Comparison of ENCODE assay signal across 18 cellular contexts in genomic region chr22:24322522-24322921, GRCh38. TPM values are rescaled to one million over a fixed set of nuclear protein-coding genes. Genes with fewer than 3 reads are reported as not detected.
DNase-seq lines count a peak whose midpoint lies in the region; FAIRE-seq and TF ChIP-seq lines count a peak whose summit lies in the region.
"Had no signal": no experiment of that assay in that cellular context is flagged by ENCODE, and none has a peak within 500 bp of the region (broad histone marks: within the 10 kb centered on the region; RNA-seq: fewer than 3 reads in every experiment).

No MANE protein-coding gene starts in this region.

- H3F3A ChIP-seq in SK-N-SH (replicated peaks; ENCODE audit: insufficient read depth) = peaks cover 54% of the 10 kb centered on the region

- no TSS peak for BruUV-seq in MCF 10A (replicated peaks; lab: Mats Ljungman, UMichigan)

- H3K27ac Mint-ChIP-seq in MCF 10A (ENCODE audit: low read depth, unreplicated experiment) = no peak overlapping the region
- H3K27ac Mint-ChIP-seq in osteocyte (ENCODE audit: unreplicated experiment) = peak overlapping the region; percentile 24
- H3K27ac Mint-ChIP-seq: B cell had no signal

- H3K9me3 Mint-ChIP-seq in MCF 10A (ENCODE audit: unreplicated experiment) (no peaks in the 10 kb centered on the region), osteocyte (ENCODE audit: unreplicated experiment) (no peaks in the 10 kb centered on the region)

- H3K4me1 Mint-ChIP-seq in MCF 10A (ENCODE audit: insufficient read depth, unreplicated experiment) (peaks cover 5% of the 10 kb centered on the region), osteocyte (ENCODE audit: unreplicated experiment) (peaks cover 24% of the 10 kb centered on the region)

- H3K4me2 ChIP-seq in SK-N-SH = peak overlapping the region; percentile 77

- H4K20me1 ChIP-seq in SK-N-SH (ENCODE audit: insufficient read depth) = no peaks in the 10 kb centered on the region

- FAIRE-seq in HTR-8/SVneo (lab: Jason Lieb, UNC) = no peak
- FAIRE-seq in frontal cortex (lab: Jason Lieb, UNC) = no peak
- FAIRE-seq: A549, H54 had no signal

- H3K4me3 Mint-ChIP-seq in MCF 10A (ENCODE audit: unreplicated experiment) (no peak overlapping the region), osteocyte (ENCODE audit: unreplicated experiment) (no peak overlapping the region)
- H3K4me3 Mint-ChIP-seq: B cell had no signal

- H3K36me3 ChIP-seq in breast epithelium (no peaks in the 10 kb centered on the region), SK-N-SH (replicated peaks in 1 of 2; ENCODE audit: control insufficient read depth in 1 of 2, insufficient read depth in 2 of 2, low read length in 1 of 2) (peaks cover 28 to 34% of the 10 kb centered on the region in 2 experiments), tibial artery (peaks cover 9 to 54% (median 33%) of the 10 kb centered on the region in 3 donors)

- H3K36me3 Mint-ChIP-seq in MCF 10A (ENCODE audit: insufficient read depth, unreplicated experiment) (peaks cover 49% of the 10 kb centered on the region), osteocyte (ENCODE audit: unreplicated experiment) (peaks cover 20% of the 10 kb centered on the region)

- H3K9ac ChIP-seq in SK-N-SH = peak overlapping the region; percentile 22; the same call in 1 of the 2 replicates

- no peak for TF ChIP-seq CTCF in breast epithelium (IDR thresholded peaks at IDR 0.05)
- no peak for TF ChIP-seq CTCF in MCF 10A (IDR thresholded peaks at IDR 0.05; ENCODE audit: unreplicated experiment)
- TF ChIP-seq CTCF in SK-N-SH (IDR thresholded peaks at IDR 0.05) = no peak
- TF ChIP-seq CTCF in fibroblast of mammary gland (conservative IDR thresholded peaks at IDR 0.05; ENCODE audit: control insufficient read depth, insufficient read depth, low read depth, low read length) = no peak
- no peak for TF ChIP-seq CTCF in osteocyte (IDR thresholded peaks at IDR 0.05)
- TF ChIP-seq CTCF in tibial artery (IDR thresholded peaks at IDR 0.05) = no peak

- POLR2A ChIA-PET in MCF 10A (lab: Yijun Ruan, JAX) (no interaction called here), SK-N-SH (lab: Yijun Ruan, JAX) (interaction anchor here (0.6 to 1.6 kb wide), 10 partner anchors 29 to 238 kb away, joined by 3 to 10 read pairs (median 4); no protein-coding TSS in a partner anchor)

- H3K9me3 ChIP-seq in breast epithelium = no peaks in the 10 kb centered on the region
- H3K9me3 ChIP-seq in SK-N-SH = no peaks in the 10 kb centered on the region
- H3K9me3 ChIP-seq in tibial artery = no peaks in the 10 kb centered on the region
- H3K9me3 ChIP-seq: A549, SJSA1 had no signal

- H3K4me3 ChIP-seq in breast epithelium = no peak overlapping the region
- peak overlapping the region; percentile 31 to 39 for H3K4me3 ChIP-seq in SK-N-SH (ENCODE audit: low read depth in 2 of 2, low read length in 1 of 2)
- no peak overlapping the region for H3K4me3 ChIP-seq in fibroblast of mammary gland (ENCODE audit: control insufficient read depth, low read depth, low read length)
- H3K4me3 ChIP-seq in tibial artery = no peak overlapping the region
- H3K4me3 ChIP-seq: A549, SJSA1 had no signal

- TF ChIP-seq POLR2A in breast epithelium (IDR thresholded peaks at IDR 0.05) = no peak

- H3K4me1 ChIP-seq in breast epithelium (no peaks in the 10 kb centered on the region), SK-N-SH (ENCODE audit: control insufficient read depth in 1 of 2, insufficient read depth in 2 of 2, low read depth in 1 of 2, low read length in 1 of 2) (peaks cover 17 to 42% of the 10 kb centered on the region in 2 experiments; a peak in 2 of 4 replicates), tibial artery (peaks cover 0 to 24% (median 8%) of the 10 kb centered on the region in 4 donors)

- WGBS in SK-N-SH (ENCODE audit: low lambda C conversion rate) = 12% methylated on average over 6 of the region's 6 CpGs

- H3K27ac ChIP-seq in breast epithelium (peak overlapping the region; percentile 26), SK-N-SH (ENCODE audit: low read depth in 2 of 2, low read length in 1 of 2) (peak overlapping the region; percentile 80 to 97), tibial artery (no peak overlapping the region)
- H3K27ac ChIP-seq: A549, SJSA1 had no signal

- intact Hi-C loops in breast epithelium (cut with DNase I; ENCODE audit: low total_unique reads) = no loop called here
- intact Hi-C loops in MCF 10A (cut with micrococcal nuclease) = no loop called here
- intact Hi-C loops in tibial artery (cut with DNase I; ENCODE audit: low total_unique reads) = loop anchor here (10.0 kb wide), 2 partner anchors 102 to 182 kb away; partner anchors contain the start of gene ADORA2A

- no peak for DNase-seq in breast epithelium (ENCODE audit: low spot score in 2 of 2)
- DNase-seq in MCF 10A (ENCODE audit: unreplicated experiment) = no peak
- DNase-seq in SK-N-SH = peak; percentile 80
- peak; percentile 54 for DNase-seq in fibroblast of mammary gland (ENCODE audit: low read depth)
- no peak for DNase-seq in osteocyte (ENCODE audit: extremely low spot score, unreplicated experiment)
- no peak for DNase-seq in tibial artery
- DNase-seq in HTR-8/SVneo (ENCODE audit: insufficient read length, low spot score) = no peak
- no peak for DNase-seq in frontal cortex (ENCODE audit: low spot score in 2 of 2)
- DNase-seq: Karpas-422, MV-4-11, NCI-H1436, NCI-H2029 treated with DMSO at 0.1 percent for 48 hours, NCI-H510A treated with DMSO at 0.1 percent for 48 hours, RPMI8226 had no signal

- no peaks in the 10 kb centered on the region for H3K9me2 ChIP-seq in SK-N-SH

- peaks cover 64% of the 10 kb centered on the region for H3K79me2 ChIP-seq in SK-N-SH (ENCODE audit: insufficient read depth)

- H3K27me3 Mint-ChIP-seq in MCF 10A (ENCODE audit: insufficient read depth, unreplicated experiment) = no peaks in the 10 kb centered on the region
- no peaks in the 10 kb centered on the region for H3K27me3 Mint-ChIP-seq in osteocyte (ENCODE audit: unreplicated experiment)
- H3K27me3 Mint-ChIP-seq: B cell had no signal

- H3K27me3 ChIP-seq in breast epithelium (no peaks in the 10 kb centered on the region), SK-N-SH (ENCODE audit: insufficient read depth) (no peaks in the 10 kb centered on the region), tibial artery (no peaks in the 10 kb centered on the region)
- H3K27me3 ChIP-seq: SJSA1 had no signal

- TF ChIP-seq RAD21 in SK-N-SH (IDR thresholded peaks at IDR 0.05; ENCODE audit: low read length) = no peak

- no peak overlapping the region for H2AFZ ChIP-seq in SK-N-SH (ENCODE audit: low read depth)

- TF ChIP-seq EP300 in SK-N-SH (IDR thresholded peaks at IDR 0.05; ENCODE audit: borderline replicate concordance in 1 of 2, low read depth in 1 of 2, low read length in 1 of 2) = peak; percentile 78 to 98

- CTCF ChIA-PET in MCF 10A (lab: Yijun Ruan, JAX) = interaction anchor here (0.8 to 3.3 kb wide), 5 partner anchors 30 to 435 kb away, joined by 3 to 25 read pairs (median 4); no protein-coding TSS in a partner anchor
- CTCF ChIA-PET in SK-N-SH (lab: Yijun Ruan, JAX) = interaction anchor here (0.6 to 5.2 kb wide), 20 partner anchors 21 to 314 kb away, joined by 3 to 59 read pairs (median 4); no protein-coding TSS in a partner anchor

TF ChIP-seq in SK-N-SH, 30 proteins besides CTCF, POLR2A, EP300 and RAD21 (continues in another document):
- TF ChIP-seq FOXJ3 (CRISPR knock-in tag; IDR thresholded peaks at IDR 0.05) = peak; percentile 46; the same call in 1 of the 2 replicates
- peak; percentile 79; the same call in 1 of the 2 replicates for TF ChIP-seq TEAD4 (IDR thresholded peaks at IDR 0.05; ENCODE audit: borderline replicate concordance, insufficient read depth)
- TF ChIP-seq FOSL2 (IDR thresholded peaks at IDR 0.05; ENCODE audit: borderline replicate concordance, low read depth) = no peak
- no peak for TF ChIP-seq NRF1 (IDR thresholded peaks at IDR 0.05; ENCODE audit: low read depth, low read length)
- TF ChIP-seq ZBTB33 (IDR thresholded peaks at IDR 0.05; ENCODE audit: borderline replicate concordance, low read depth) = no peak
- TF ChIP-seq PBX3 (IDR thresholded peaks at IDR 0.05) = peak; percentile 86
- no peak for TF ChIP-seq IRF3 (IDR thresholded peaks at IDR 0.05; ENCODE audit: low read depth, low read length)

RNA-seq across cellular contexts. Expression of gene SPECC1L, which starts 51.9 kb away (rescaled TPM):
- total RNA-seq in breast epithelium = 10 to 100 TPM; 33.4 to 61.0 (median 53.7) TPM
- total RNA-seq in MCF 10A (2022) = 48.7 and 60.4 TPM in 2 replicates
- polyA plus RNA-seq in SK-N-SH (2012; rRNA removed) = 22.9 and 25.9 TPM in 2 replicates
- polyA plus RNA-seq in SK-N-SH (2012; cell fraction: cytosol; rRNA removed) = 17.8 and 21.8 TPM in 2 replicates
- 36.5 and 44.0 TPM in 2 replicates for polyA plus RNA-seq in SK-N-SH (2012; cell fraction: nucleus; rRNA removed)
- 79.5 and 93.5 TPM in 2 replicates for total RNA-seq in osteocyte
- total RNA-seq in frontal cortex = 47.7 TPM

Comparison
In these comparisons a context has a peak if more than half of its experiments do, and no peak if none do; other contexts are left out.
1. DNase-seq: peak in SK-N-SH (single experiment) and fibroblast of mammary gland (single experiment); none in breast epithelium (0 of 2), MCF 10A (single experiment), osteocyte (single experiment), tibial artery (0 of 2), HTR-8/SVneo (single experiment) and frontal cortex (0 of 2).
2. H3K27ac ChIP-seq: peak in breast epithelium (2 of 2) and SK-N-SH (2 of 2); none in tibial artery (0 of 2).
3. H3K4me3 ChIP-seq: peak in SK-N-SH (2 of 2); none in breast epithelium (0 of 3), fibroblast of mammary gland (single experiment) and tibial artery (0 of 2).